ENCODE assay signal across 10 cellular contexts in genomic region chr2:186624276-186624675, GRCh38.
"Had no signal": no experiment of that assay in that cellular context is flagged by ENCODE, and none has a peak within 500 bp of the region (broad histone marks: within the 10 kb centered on the region; RNA-seq: fewer than 3 reads in every experiment).

No MANE protein-coding gene starts in this region.

- H3K27ac Mint-ChIP-seq: HFFc6, IgD-negative memory B cell had no signal

- H3K9me3 ChIP-seq: HAP-1 had no signal

- H3K9me3 Mint-ChIP-seq: HFFc6, IgD-negative memory B cell had no signal

- ATAC-seq: HCT116, HepG2 had no signal

- H3K27me3 Mint-ChIP-seq: IgD-negative memory B cell had no signal

- H3K4me1 Mint-ChIP-seq: IgD-negative memory B cell had no signal

- H3K9ac ChIP-seq: GM23248 had no signal

- FAIRE-seq: HepG2 had no signal

- H3K27ac ChIP-seq: GM23248, HL-60 had no signal

- H3K4me3 ChIP-seq: GM23248, HAP-1 had no signal

- H2AFZ ChIP-seq: GM23248 had no signal

- H3K4me3 Mint-ChIP-seq: HFFc6, IgD-negative memory B cell had no signal

- DNase-seq: GM23248, GOT3, H7, HFFc6, KBM-7 had no signal
